Comparison of ENCODE assay signal across 9 cellular contexts in genomic region chr12:2955888-2956287, GRCh38.
"Had no signal": no experiment of that assay in that cellular context is flagged by ENCODE, and none has a peak within 500 bp of the region (broad histone marks: within the 10 kb centered on the region; RNA-seq: fewer than 3 reads in every experiment).

No MANE protein-coding gene starts in this region.

- H3K4me3 ChIP-seq: GM23248, HAP-1, K562 had no signal

- DNase-seq: GM23248, GOT3, H7, IMR-90, KG1 had no signal

- H3K27ac ChIP-seq: GM23248, HL-60 had no signal

- H2AFZ ChIP-seq: GM23248 had no signal

- ATAC-seq: HCT116, K562 had no signal

- H3K36me3 ChIP-seq: HAP-1 had no signal

- H3K9me3 ChIP-seq: HAP-1 had no signal
